ENCODE assay signal across 9 cellular contexts in genomic region chr10:44030132-44030531, GRCh38.
DNase-seq lines count a peak whose midpoint lies in the region; ATAC-seq and TF ChIP-seq lines count a peak whose summit lies in the region.
"Had no signal": no experiment of that assay in that cellular context is flagged by ENCODE, and none has a peak within 500 bp of the region (broad histone marks: within the 10 kb centered on the region; RNA-seq: fewer than 3 reads in every experiment).

No MANE protein-coding gene starts in this region.

- H3K27ac Mint-ChIP-seq in activated CD8-positive, alpha-beta T cell treated with anti-CD3 and anti-CD28 coated beads, Interleukin-2, amount 10 ng/mL, durations not matched to agents 7 days and 5 days, result no peak overlapping the region
- H3K27ac Mint-ChIP-seq in stimulated activated effector memory CD8-positive, alpha-beta T cell treated with anti-CD3 and anti-CD28 coated beads, Interleukin-12 subunit alpha, Interleukin-12 subunit beta, amount 100 ng/mL, for 72 hours, result no peak overlapping the region

- no peak for TF ChIP-seq CTCF in osteoblast (IDR thresholded peaks at IDR 0.05; ENCODE audit: extremely low read depth, low read depth, low read length)

- CTCF ChIA-PET in activated CD8-positive, alpha-beta T cell treated with anti-CD3 and anti-CD28 coated beads, Interleukin-2, amount 10 ng/mL, durations not matched to agents 7 days and 5 days (lab: Charles Lee), result interaction anchor here (0.7 to 2.2 kb wide), 5 partner anchors 10 to 342 kb away, joined by 3 to 14 read pairs (median 3); no protein-coding TSS in a partner anchor

- H3K36me3 ChIP-seq in osteoblast (ENCODE audit: insufficient read depth, low read length), result no peaks in the 10 kb centered on the region
- H3K36me3 ChIP-seq: SJSA1 had no signal

- peaks cover 19% of the 10 kb centered on the region for H3K27me3 Mint-ChIP-seq in activated CD8-positive, alpha-beta T cell treated with anti-CD3 and anti-CD28 coated beads, Interleukin-2, amount 10 ng/mL, durations not matched to agents 7 days and 5 days (ENCODE audit: low read depth)

- peak; percentile 89 for ATAC-seq in HG03095 (IDR thresholded peaks at IDR 0.05; ENCODE audit: unreplicated experiment)
- ATAC-seq in activated CD8-positive, alpha-beta T cell treated with anti-CD3 and anti-CD28 coated beads, Interleukin-2, amount 10 ng/mL, durations not matched to agents 7 days and 5 days, result peak; percentile 61
- peak; percentile 81 for ATAC-seq in stimulated activated effector memory CD8-positive, alpha-beta T cell treated with anti-CD3 and anti-CD28 coated beads, Interleukin-12 subunit alpha, Interleukin-12 subunit beta, amount 100 ng/mL, for 72 hours

- peaks cover 4% of the 10 kb centered on the region for H3K4me1 Mint-ChIP-seq in activated CD8-positive, alpha-beta T cell treated with anti-CD3 and anti-CD28 coated beads, Interleukin-2, amount 10 ng/mL, durations not matched to agents 7 days and 5 days (ENCODE audit: low read depth)
- H3K4me1 Mint-ChIP-seq in stimulated activated effector memory CD8-positive, alpha-beta T cell treated with anti-CD3 and anti-CD28 coated beads, Interleukin-12 subunit alpha, Interleukin-12 subunit beta, amount 100 ng/mL, for 72 hours, result no peaks in the 10 kb centered on the region

- peaks cover 26% of the 10 kb centered on the region for H3K4me1 ChIP-seq in osteoblast (ENCODE audit: insufficient read depth, low read length)
- H3K4me1 ChIP-seq: SJSA1 had no signal

- no peaks in the 10 kb centered on the region for H3K36me3 Mint-ChIP-seq in activated CD8-positive, alpha-beta T cell treated with anti-CD3 and anti-CD28 coated beads, Interleukin-2, amount 10 ng/mL, durations not matched to agents 7 days and 5 days (ENCODE audit: low read depth)
- no peaks in the 10 kb centered on the region for H3K36me3 Mint-ChIP-seq in stimulated activated effector memory CD8-positive, alpha-beta T cell treated with anti-CD3 and anti-CD28 coated beads, Interleukin-12 subunit alpha, Interleukin-12 subunit beta, amount 100 ng/mL, for 72 hours

- no peak overlapping the region for H3K4me3 ChIP-seq in osteoblast (ENCODE audit: insufficient read depth, low read length)
- H3K4me3 ChIP-seq: SJSA1 had no signal

- peak; percentile 7 for DNase-seq in activated naive CD4-positive, alpha-beta T cell treated with Interleukin-2 at 50 U/mL for 16 hours
- DNase-seq in activated naive CD4-positive, alpha-beta T cell treated with anti-CD3 and anti-CD28 coated beads, Interleukin-2, amount 50 U/mL, for 16 hours, result no peak
- DNase-seq in activated CD8-positive, alpha-beta T cell treated with anti-CD3 and anti-CD28 coated beads, Interleukin-2, amount 10 ng/mL, durations not matched to agents 7 days and 5 days, result peak; percentile 56
- no peak for DNase-seq in stimulated activated effector memory CD8-positive, alpha-beta T cell treated with anti-CD3 and anti-CD28 coated beads, Interleukin-12 subunit alpha, Interleukin-12 subunit beta, amount 100 ng/mL, for 72 hours (ENCODE audit: low spot score in 2 of 2)
- DNase-seq in AG08396 (ENCODE audit: low spot score) (no peak), GDM1 (lab: John Stamatoyannopoulos, UW) (no peak), osteoblast (ENCODE audit: insufficient read length, low spot score, missing footprints) (no peak)

- H3K4me2 ChIP-seq in osteoblast (ENCODE audit: insufficient read depth, low read length), result no peak overlapping the region

- H3K79me2 ChIP-seq in osteoblast (ENCODE audit: insufficient read depth, low read length), result no peaks in the 10 kb centered on the region

- H3K9me3 ChIP-seq in osteoblast (ENCODE audit: low read depth, low read length), result no peaks in the 10 kb centered on the region
- H3K9me3 ChIP-seq: SJSA1 had no signal

- H3K27me3 ChIP-seq in osteoblast (ENCODE audit: insufficient read depth, low read length), result no peaks in the 10 kb centered on the region
- H3K27me3 ChIP-seq: SJSA1 had no signal

- no peak overlapping the region for H3K4me3 Mint-ChIP-seq in activated CD8-positive, alpha-beta T cell treated with anti-CD3 and anti-CD28 coated beads, Interleukin-2, amount 10 ng/mL, durations not matched to agents 7 days and 5 days
- H3K4me3 Mint-ChIP-seq in stimulated activated effector memory CD8-positive, alpha-beta T cell treated with anti-CD3 and anti-CD28 coated beads, Interleukin-12 subunit alpha, Interleukin-12 subunit beta, amount 100 ng/mL, for 72 hours, result no peak overlapping the region

- H4K20me1 ChIP-seq in osteoblast (ENCODE audit: insufficient read depth, low read length), result no peaks in the 10 kb centered on the region

- POLR2A ChIA-PET in activated CD8-positive, alpha-beta T cell treated with anti-CD3 and anti-CD28 coated beads, Interleukin-2, amount 10 ng/mL, durations not matched to agents 7 days and 5 days (lab: Charles Lee), result interaction anchor here (0.8 kb wide), 1 partner anchor 340 kb away, joined by 3 read pairs; no protein-coding TSS in a partner anchor

- no peaks in the 10 kb centered on the region for H3K9me3 Mint-ChIP-seq in activated CD8-positive, alpha-beta T cell treated with anti-CD3 and anti-CD28 coated beads, Interleukin-2, amount 10 ng/mL, durations not matched to agents 7 days and 5 days (ENCODE audit: insufficient read depth)
- no peaks in the 10 kb centered on the region for H3K9me3 Mint-ChIP-seq in stimulated activated effector memory CD8-positive, alpha-beta T cell treated with anti-CD3 and anti-CD28 coated beads, Interleukin-12 subunit alpha, Interleukin-12 subunit beta, amount 100 ng/mL, for 72 hours

- H2AFZ ChIP-seq in osteoblast (ENCODE audit: low read length), result no peak overlapping the region

- H3K27ac ChIP-seq in osteoblast (ENCODE audit: low read depth, low read length), result no peak overlapping the region
- H3K27ac ChIP-seq: SJSA1 had no signal

Comparison
In these comparisons a context has a peak if more than half of its experiments do, and no peak if none do; other contexts are left out.
1. DNase-seq: peak in activated naive CD4-positive, alpha-beta T cell treated with Interleukin-2 at 50 U/mL for 16 hours (single experiment) and activated CD8-positive, alpha-beta T cell treated with anti-CD3 and anti-CD28 coated beads, Interleukin-2, amount 10 ng/mL, durations not matched to agents 7 days and 5 days (single experiment); none in activated naive CD4-positive, alpha-beta T cell treated with anti-CD3 and anti-CD28 coated beads, Interleukin-2, amount 50 U/mL, for 16 hours (single experiment), stimulated activated effector memory CD8-positive, alpha-beta T cell treated with anti-CD3 and anti-CD28 coated beads, Interleukin-12 subunit alpha, Interleukin-12 subunit beta, amount 100 ng/mL, for 72 hours (0 of 2), AG08396 (single experiment), GDM1 (single experiment) and osteoblast (single experiment).
2. Peak in every context shown above with its lines, with median percentiles within 50 percentile points of each other: ATAC-seq.